ENCODE assay signal across 8 cellular contexts in genomic region chr10:30695481-30696224, GRCh38.
DNase-seq lines count a peak whose midpoint lies in the region; FAIRE-seq and TF ChIP-seq lines count a peak whose summit lies in the region.
"Not testable (repeated sequence)": the region's sequence is repeated elsewhere in the genome, so short reads cannot be mapped to it uniquely, and the experiment has no call there.

No MANE protein-coding gene starts in this region.

- H3K27me3 Mint-ChIP-seq in HFFc6 (ENCODE audit: insufficient read depth) = not testable (repeated sequence)

- not testable (repeated sequence) for TF ChIP-seq CTCF in HFFc6 (IDR thresholded peaks at IDR 0.05)

- peaks cover 12% of the 10 kb centered on the region for H3K4me1 ChIP-seq in SJSA1 (replicated peaks)

- H3K27ac ChIP-seq in SJSA1 = not testable (repeated sequence)

- not testable (repeated sequence) for H3K36me3 Mint-ChIP-seq in HFFc6 (ENCODE audit: low read depth)

- not testable (repeated sequence) for H3K4me3 ChIP-seq in SJSA1

- H3K9me3 ChIP-seq in SJSA1 (replicated peaks) = not testable (repeated sequence)

- DNase-seq in HFFc6 (peak; percentile 21), SJSA1 (ENCODE audit: low read depth in 1 of 2, low spot score in 2 of 2) (peak; percentile 62 to 73), mucosa of gallbladder (ENCODE audit: low spot score) (peak; percentile 28), urothelium cell line (ENCODE audit: low spot score) (peak; percentile 41)
- peak; percentile 75 to 81 for DNase-seq in activated CD4-positive, alpha-beta T cell treated with anti-CD3 and anti-CD28 coated beads, Interleukin-2, amount 50 U/mL, for 4 hours
- peak; percentile 69 for DNase-seq in activated effector memory CD4-positive, alpha-beta T cell treated with Interleukin-2 at 50 U/mL for 16 hours
- peak; percentile 11 for DNase-seq in effector CD8-positive, alpha-beta T cell (lab: John Stamatoyannopoulos, UW)
- DNase-seq in stimulated activated CD4-positive, alpha-beta T cell treated with anti-CD3 and anti-CD28 coated beads, Interleukin-4, amount 100 ng/mL, for 4 hours = peak; percentile 61 to 87

- peak; percentile 96 for FAIRE-seq in urothelium cell line (lab: Jason Lieb, UNC)

- H3K27ac Mint-ChIP-seq in HFFc6 = not testable (repeated sequence)

- H3K9me3 Mint-ChIP-seq in HFFc6 = not testable (repeated sequence)

- H3K27me3 ChIP-seq in SJSA1 (replicated peaks) = not testable (repeated sequence)

- not testable (repeated sequence) for H3K36me3 ChIP-seq in SJSA1

- peaks cover 48% of the 10 kb centered on the region for H3K4me1 Mint-ChIP-seq in HFFc6 (ENCODE audit: low read depth)

- peak overlapping the region; percentile 50 for H3K4me3 Mint-ChIP-seq in HFFc6

Comparison
In these comparisons a context has a peak if more than half of its experiments do, and no peak if none do; other contexts are left out.
1. DNase-seq: peak in every context shown above with its lines; median percentile 78 in activated CD4-positive, alpha-beta T cell treated with anti-CD3 and anti-CD28 coated beads, Interleukin-2, amount 50 U/mL, for 4 hours; 74 in stimulated activated CD4-positive, alpha-beta T cell treated with anti-CD3 and anti-CD28 coated beads, Interleukin-4, amount 100 ng/mL, for 4 hours; 69 in activated effector memory CD4-positive, alpha-beta T cell treated with Interleukin-2 at 50 U/mL for 16 hours; 68 in SJSA1; 41 in urothelium cell line; 28 in mucosa of gallbladder; 21 in HFFc6; 11 in effector CD8-positive, alpha-beta T cell.